33 cellular contexts compared by ENCODE assay signal in genomic region chr7:132937286-132937685, GRCh38.
"Had no signal": no experiment of that assay in that cellular context is flagged by ENCODE, and none has a peak within 500 bp of the region (broad histone marks: within the 10 kb centered on the region; RNA-seq: fewer than 3 reads in every experiment).

No MANE protein-coding gene starts in this region.

- H3K4me3 ChIP-seq: adrenal gland, body of pancreas, breast epithelium had no signal

- H3K4me1 ChIP-seq: body of pancreas, breast epithelium had no signal

- ATAC-seq: activated CD4-positive, alpha-beta T cell treated with anti-CD3 and anti-CD28 coated beads for 36 hours; activated CD4-positive, CD25-positive, alpha-beta regulatory T cell treated with anti-CD3 and anti-CD28 coated beads, Interleukin-2, amount 50 U/mL, for 24 hours; activated CD8-positive, alpha-beta memory T cell treated with anti-CD3 and anti-CD28 coated beads, Interleukin-2, amount 10 ng/mL, durations not matched to agents 7 days and 5 days; activated CD8-positive, alpha-beta T cell treated with anti-CD3 and anti-CD28 coated beads, Interleukin-2, amount 10 ng/mL, durations not matched to agents 7 days and 5 days; activated naive CD8-positive, alpha-beta T cell treated with anti-CD3 and anti-CD28 coated beads, Interleukin-2, amount 50 U/mL, for 24 hours; body of pancreas; WTC11 had no signal

- H3K27me3 ChIP-seq: adrenal gland, body of pancreas, brain microvascular endothelial cell, breast epithelium had no signal

- DNase-seq: activated CD4-positive, alpha-beta memory T cell treated with anti-CD3 and anti-CD28 coated beads, Interleukin-2, amount 10 ng/mL, durations not matched to agents 7 days and 5 days; activated CD4-positive, alpha-beta T cell treated with anti-CD3 and anti-CD28 coated beads for 1 hour; activated CD4-positive, alpha-beta T cell treated with anti-CD3 and anti-CD28 coated beads for 36 hours; activated CD4-positive, alpha-beta T cell treated with anti-CD3 and anti-CD28 coated beads for 48 hours; activated CD4-positive, alpha-beta T cell treated with anti-CD3 and anti-CD28 coated beads, Interleukin-2, amount 10 ng/mL, durations not matched to agents 7 days and 5 days; activated CD4-positive, alpha-beta T cell treated with anti-CD3 and anti-CD28 coated beads, Interleukin-2, amount 50 U/mL, for 48 hours; activated CD4-positive, CD25-positive, alpha-beta regulatory T cell; activated CD8-positive, alpha-beta memory T cell treated with anti-CD3 and anti-CD28 coated beads for 24 hours; activated CD8-positive, alpha-beta memory T cell treated with anti-CD3 and anti-CD28 coated beads, Interleukin-2, amount 10 ng/mL, durations not matched to agents 7 days and 5 days; activated CD8-positive, alpha-beta memory T cell treated with anti-CD3 and anti-CD28 coated beads, Interleukin-2, amount 50 U/mL, for 48 hours; activated CD8-positive, alpha-beta T cell treated with anti-CD3 and anti-CD28 coated beads, Interleukin-2, amount 10 ng/mL, durations not matched to agents 7 days and 5 days; activated effector memory CD4-positive, alpha-beta T cell treated with Interleukin-2 at 50 U/mL for 16 hours; activated gamma-delta T cell; activated naive CD4-positive, alpha-beta T cell treated with anti-CD3 and anti-CD28 coated beads, Interleukin-2, amount 10 ng/mL, durations not matched to agents 7 days and 5 days; activated naive CD4-positive, alpha-beta T cell treated with Interleukin-2 at 50 U/mL for 16 hours; activated naive CD8-positive, alpha-beta T cell treated with anti-CD3 and anti-CD28 coated beads, Interleukin-2, amount 10 ng/mL, durations not matched to agents 7 days and 5 days; activated naive CD8-positive, alpha-beta T cell treated with anti-CD3 and anti-CD28 coated beads, Interleukin-2, amount 50 U/mL, for 24 hours; activated T-cell treated with anti-CD3 and anti-CD28 coated beads, Interleukin-2, amount 50 U/mL, for 24 hours; activated T-cell treated with anti-CD3 and anti-CD28 coated beads, Interleukin-2, amount 50 U/mL, for 48 hours; adrenal gland; amniotic stem cell; aorta; body of pancreas; brain microvascular endothelial cell; central memory CD4-positive, alpha-beta T cell; cerebellar nuclear complex; T-helper 1 cell; T-helper 2 cell; T-helper 9 cell; WERI-Rb-1 had no signal

- H3K9me3 ChIP-seq: adrenal gland, body of pancreas had no signal

- H3K27ac ChIP-seq: adrenal gland, body of pancreas, brain microvascular endothelial cell, breast epithelium, WERI-Rb-1 had no signal

- H3K36me3 ChIP-seq: adrenal gland, brain microvascular endothelial cell, breast epithelium, WERI-Rb-1 had no signal
